Comparison of ENCODE assay signal across 20 cellular contexts in the genomic region with DNA sequence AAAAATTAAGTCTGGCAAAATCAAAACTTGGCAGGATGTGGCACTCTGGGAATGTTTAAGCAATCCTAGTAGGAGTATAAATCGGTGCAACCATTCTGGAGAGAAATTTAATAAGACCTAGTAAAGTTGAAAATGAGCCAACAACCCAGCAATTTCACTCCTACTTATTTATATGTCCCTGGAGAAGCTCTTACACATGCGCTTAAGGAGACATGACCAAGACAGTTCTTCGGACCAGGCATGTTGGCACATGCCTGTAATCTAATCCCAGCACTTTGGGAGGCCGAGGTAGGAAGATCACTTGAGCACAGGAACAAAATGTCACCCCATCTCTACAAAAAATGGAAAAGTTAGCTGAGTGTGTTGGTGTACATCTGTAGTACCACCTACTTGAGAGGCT.
DNase-seq lines count a peak whose midpoint lies in the region; TF ChIP-seq lines count a peak whose summit lies in the region.
"Had no signal": no experiment of that assay in that cellular context is flagged by ENCODE, and none has a peak within 500 bp of the region (broad histone marks: within the 10 kb centered on the region; RNA-seq: fewer than 3 reads in every experiment).

No MANE protein-coding gene starts in this region.

- H3K36me3 ChIP-seq in A673 (ENCODE audit: insufficient read depth, low read length, poor library complexity, severe bottlenecking) (no peaks in the 10 kb centered on the region), WERI-Rb-1 (no peaks in the 10 kb centered on the region), mesenchymal stem cell (ENCODE audit: control insufficient read depth in 1 of 2, insufficient read depth in 2 of 2, low read depth in 1 of 2, low read length in 2 of 2) (no peaks in the 10 kb centered on the region)
- H3K36me3 ChIP-seq: SJSA1 had no signal

- H3K14ac ChIP-seq in mesenchymal stem cell (ENCODE audit: low read length in 2 of 2), result no peak overlapping the region

- peak overlapping the region; percentile 11 for H3K4me2 ChIP-seq in mesenchymal stem cell (ENCODE audit: low read length, poor library complexity, severe bottlenecking)

- POLR2A ChIA-PET in A673 (lab: Charles Lee; ENCODE audit: low non-redundant PET), result no interaction called here

- H3K23ac ChIP-seq in mesenchymal stem cell (ENCODE audit: low read length in 2 of 2), result no peak overlapping the region

- 66% methylated on average over 4 of the region's 4 CpGs for WGBS in mesenchymal stem cell

- H4K91ac ChIP-seq in mesenchymal stem cell (ENCODE audit: low read length), result no peak overlapping the region

- intact Hi-C loops in A673 (cut with micrococcal nuclease; ENCODE audit: unreplicated experiment), result no loop called here

- CTCF ChIA-PET in A673 (lab: Charles Lee), result no interaction called here

- no TSS peak for BruUV-seq in A673 (replicated peaks; lab: Mats Ljungman, UMichigan)

- no peaks in the 10 kb centered on the region for H3K79me1 ChIP-seq in mesenchymal stem cell (replicated peaks; ENCODE audit: low read length, poor library complexity, severe bottlenecking)

- H3K9me3 Mint-ChIP-seq in immature natural killer cell, result peaks cover 0 to 29% (median 4%) of the 10 kb centered on the region in 6 donors

- H3K4me3 ChIP-seq in A673 (ENCODE audit: low read depth, low read length, poor library complexity, severe bottlenecking) (no peak overlapping the region), WERI-Rb-1 (ENCODE audit: low read depth, low read length) (no peak overlapping the region), mesenchymal stem cell (ENCODE audit: insufficient read depth in 1 of 2, low read depth in 1 of 2, low read length in 2 of 2) (no peak overlapping the region)
- H3K4me3 ChIP-seq: SJSA1 had no signal

- H3K27me3 ChIP-seq in A673 (replicated peaks; ENCODE audit: insufficient read depth, low read depth, low read length, poor library complexity) (no peaks in the 10 kb centered on the region), WERI-Rb-1 (ENCODE audit: insufficient read depth, low read depth, severe bottlenecking) (no peaks in the 10 kb centered on the region), mesenchymal stem cell (ENCODE audit: control insufficient read depth in 1 of 2, insufficient read depth in 1 of 2, low read length in 2 of 2) (no peaks in the 10 kb centered on the region)
- H3K27me3 ChIP-seq: SJSA1 had no signal

- H3K4me1 Mint-ChIP-seq in immature natural killer cell, result no peaks in the 10 kb centered on the region
- H3K4me1 Mint-ChIP-seq: T-cell had no signal

- no peak overlapping the region for H3K27ac Mint-ChIP-seq in immature natural killer cell
- H3K27ac Mint-ChIP-seq: T-cell had no signal

- TF ChIP-seq CTCF in A673 (conservative IDR thresholded peaks at IDR 0.05; ENCODE audit: low read depth, low read length), result no peak
- TF ChIP-seq CTCF in WERI-Rb-1 (IDR thresholded peaks at IDR 0.05; ENCODE audit: low read depth, low read length), result no peak

- no peak overlapping the region for H2AK5ac ChIP-seq in mesenchymal stem cell (ENCODE audit: low read length, severe bottlenecking)

- no peak overlapping the region for H3K27ac ChIP-seq in A673 (ENCODE audit: low read depth, low read length, poor library complexity, severe bottlenecking)
- H3K27ac ChIP-seq in WERI-Rb-1, result no peak overlapping the region
- H3K27ac ChIP-seq in mesenchymal stem cell (ENCODE audit: low read length, poor library complexity, severe bottlenecking), result no peak overlapping the region
- H3K27ac ChIP-seq: SJSA1 had no signal

- H3K4ac ChIP-seq in mesenchymal stem cell (ENCODE audit: low read depth in 1 of 2, low read length in 2 of 2), result no peak overlapping the region

- no peaks in the 10 kb centered on the region for H3K36me3 Mint-ChIP-seq in immature natural killer cell
- H3K36me3 Mint-ChIP-seq: T-cell had no signal

- no peaks in the 10 kb centered on the region for H3K27me3 Mint-ChIP-seq in immature natural killer cell (ENCODE audit: low read depth in 3 of 3)
- H3K27me3 Mint-ChIP-seq: T-cell had no signal

- H2BK12ac ChIP-seq in mesenchymal stem cell (ENCODE audit: low read length in 2 of 2), result no peak overlapping the region

- no peak overlapping the region for H2BK120ac ChIP-seq in mesenchymal stem cell (ENCODE audit: low read depth, low read length)

- peak; percentile 70 for DNase-seq in A673 (ENCODE audit: low spot score)
- DNase-seq in EH (ENCODE audit: low read depth), result peak; percentile 14
- peak; percentile 10 for DNase-seq in WERI-Rb-1
- no peak for DNase-seq in mesenchymal stem cell
- DNase-seq in HK-2 (ENCODE audit: unreplicated experiment), result no peak
- no peak for DNase-seq in immature natural killer cell
- no peak for DNase-seq in SW480 (ENCODE audit: low spot score)
- DNase-seq: ACHN, AML-193, COR-L47, DMS53, KBM-7, NCI-H1092, NCI-H1694 treated with DMSO at 0.1 percent for 48 hours, NCI-H2107, NCI-H446 treated with DMSO at 0.1 percent for 48 hours, NCI-H774, PC-3, T-cell had no signal

- no peak overlapping the region for H2BK5ac ChIP-seq in mesenchymal stem cell (ENCODE audit: low read depth, low read length, poor library complexity, severe bottlenecking)

- H3K9me3 ChIP-seq in A673 (ENCODE audit: low read depth, low read length, poor library complexity, severe bottlenecking) (no peaks in the 10 kb centered on the region), WERI-Rb-1 (ENCODE audit: severe bottlenecking) (no peaks in the 10 kb centered on the region), mesenchymal stem cell (ENCODE audit: control insufficient read depth, low read length) (no peaks in the 10 kb centered on the region)
- H3K9me3 ChIP-seq: SJSA1 had no signal

- H3K4me1 ChIP-seq in A673 (ENCODE audit: insufficient read depth, low read length, poor library complexity, severe bottlenecking) (peaks cover 8% of the 10 kb centered on the region), mesenchymal stem cell (ENCODE audit: control insufficient read depth, insufficient read depth, low read depth, low read length) (no peaks in the 10 kb centered on the region)
- H3K4me1 ChIP-seq: SJSA1 had no signal

- no peak overlapping the region for H3K18ac ChIP-seq in mesenchymal stem cell (ENCODE audit: low read depth in 1 of 2, low read length in 2 of 2)

- no peak overlapping the region for H4K8ac ChIP-seq in mesenchymal stem cell (ENCODE audit: low read length)

- H2BK15ac ChIP-seq in mesenchymal stem cell (ENCODE audit: low read depth, poor library complexity, severe bottlenecking), result no peak overlapping the region

- H2AFZ ChIP-seq in mesenchymal stem cell (ENCODE audit: low read depth, low read length), result no peak overlapping the region

- H3K9ac ChIP-seq in mesenchymal stem cell (ENCODE audit: low read length), result no peak overlapping the region

- H3K4me3 Mint-ChIP-seq in immature natural killer cell, result no peak overlapping the region
- H3K4me3 Mint-ChIP-seq: T-cell had no signal

Comparison
In these comparisons a context has a peak if more than half of its experiments do, and no peak if none do; other contexts are left out.
1. DNase-seq: peak in A673 (single experiment), EH (single experiment) and WERI-Rb-1 (single experiment); none in mesenchymal stem cell (single experiment), HK-2 (single experiment), immature natural killer cell (0 of 3) and SW480 (single experiment).